11 cellular contexts compared by ENCODE assay signal in the genomic region with DNA sequence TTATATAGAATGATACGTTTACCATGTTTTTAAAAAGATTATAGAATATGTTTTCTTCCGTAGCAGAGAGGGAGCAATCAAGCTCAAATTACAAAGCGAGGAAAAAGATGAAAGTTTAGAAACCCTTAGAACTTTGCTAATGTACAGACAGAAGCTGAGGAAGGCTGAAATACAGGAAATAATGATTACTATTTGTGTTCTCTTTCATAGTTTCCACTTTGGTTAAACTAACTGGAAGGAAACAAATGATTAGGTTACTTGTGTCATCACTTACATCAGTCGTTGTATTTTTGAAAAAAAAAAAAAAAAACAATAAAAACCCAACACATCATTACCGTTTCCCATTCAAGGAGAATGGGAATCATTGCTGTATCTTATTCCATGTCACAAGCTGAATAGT.
DNase-seq lines count a peak whose midpoint lies in the region; ATAC-seq and TF ChIP-seq lines count a peak whose summit lies in the region.
"Had no signal": no experiment of that assay in that cellular context is flagged by ENCODE, and none has a peak within 500 bp of the region (broad histone marks: within the 10 kb centered on the region; RNA-seq: fewer than 3 reads in every experiment).

No MANE protein-coding gene starts in this region.

- no peak for TF ChIP-seq CTCF in gastrocnemius medialis (IDR thresholded peaks at IDR 0.05 in 4 of 5, conservative IDR thresholded peaks at IDR 0.05 in 1 of 5)

- no peaks in the 10 kb centered on the region for H3K9me3 ChIP-seq in gastrocnemius medialis

- H3K9me3 Mint-ChIP-seq in central memory CD8-positive, alpha-beta T cell = no peaks in the 10 kb centered on the region

- H3K4me1 Mint-ChIP-seq in central memory CD8-positive, alpha-beta T cell = peaks cover 13% of the 10 kb centered on the region

- H3K27me3 ChIP-seq in gastrocnemius medialis = no peaks in the 10 kb centered on the region

- DNase-seq in NCI-H2171 treated with DMSO at 0.1 percent for 48 hours (lab: John Stamatoyannopoulos, UW) = peak; percentile 85
- no peak for DNase-seq in NCI-H2171 (lab: John Stamatoyannopoulos, UW)
- DNase-seq in central memory CD8-positive, alpha-beta T cell (ENCODE audit: low spot score in 2 of 2) = no peak
- DNase-seq in gastrocnemius medialis = no peak
- no peak for DNase-seq in OCI-M1 (lab: John Stamatoyannopoulos, UW)
- DNase-seq: 8988T, NCI-H1694 had no signal

- peak overlapping the region in 3 of 4 donors; percentile 5 to 38 (median 6) for H3K4me3 ChIP-seq in gastrocnemius medialis

- TF ChIP-seq POLR2A in gastrocnemius medialis (IDR thresholded peaks at IDR 0.05) = no peak

- H3K27ac ChIP-seq in gastrocnemius medialis = peak overlapping the region in 3 of 4 donors; percentile 36 to 60 (median 46)

- in situ Hi-C loops in gastrocnemius medialis (cut with MboI; ENCODE audit: low sequenced_read_pairs in 4 of 4) = no loop called here

- intact Hi-C loops in gastrocnemius medialis (cut with DNase I; ENCODE audit: low total_unique reads) = loop anchor here (5.0 to 10.0 kb wide), 3 partner anchors 136 to 522 kb away; partner anchors contain the start of gene CBLB

- H3K36me3 ChIP-seq in gastrocnemius medialis = no peaks in the 10 kb centered on the region

- no peaks in the 10 kb centered on the region for H3K36me3 Mint-ChIP-seq in central memory CD8-positive, alpha-beta T cell (ENCODE audit: insufficient read depth)

- peak overlapping the region; percentile 75 for H3K27ac Mint-ChIP-seq in central memory CD8-positive, alpha-beta T cell (ENCODE audit: low read depth)

- peak overlapping the region; percentile 59 for H3K4me3 Mint-ChIP-seq in central memory CD8-positive, alpha-beta T cell

- no peaks in the 10 kb centered on the region for H3K27me3 Mint-ChIP-seq in central memory CD8-positive, alpha-beta T cell

- ATAC-seq in HG03432 (IDR thresholded peaks at IDR 0.05; ENCODE audit: unreplicated experiment) (peak; percentile 43), gastrocnemius medialis (no peak), HG03139 (IDR thresholded peaks at IDR 0.05; ENCODE audit: unreplicated experiment) (no peak), HG03280 (IDR thresholded peaks at IDR 0.05; ENCODE audit: unreplicated experiment) (no peak)
- ATAC-seq in central memory CD8-positive, alpha-beta T cell (replicated peaks; ENCODE audit: extremely low read depth, poor library complexity, severe bottlenecking) = no peak
- ATAC-seq: PC-3 had no signal

- H3K4me1 ChIP-seq in gastrocnemius medialis = peaks cover 18 to 40% of the 10 kb centered on the region in 2 donors
